ENCODE assay signal across 2 cellular contexts in the genomic region with DNA sequence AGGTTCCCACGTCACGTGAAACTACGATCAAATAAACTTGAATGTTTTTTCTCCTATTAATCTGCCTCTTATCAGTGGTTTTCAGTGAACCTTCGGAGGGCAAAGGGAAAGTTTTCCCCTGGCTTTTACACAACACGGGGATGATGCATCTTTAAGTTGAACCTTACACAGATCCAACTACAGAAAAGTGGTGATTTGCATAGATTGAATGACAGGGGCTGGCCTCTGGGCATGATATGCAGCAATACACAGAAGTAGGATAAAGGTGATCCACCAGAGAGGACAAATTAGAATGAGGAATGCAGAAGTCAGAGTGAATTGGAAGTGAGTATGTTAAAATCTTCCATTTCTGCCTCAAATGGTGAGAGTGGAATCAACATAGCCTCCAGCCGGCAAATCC.
TF ChIP-seq lines count a peak whose summit lies in the region.

No MANE protein-coding gene starts in this region.

TF ChIP-seq in IMR-90, 13 proteins besides CTCF, POLR2A, EP300 and RAD21:
- TF ChIP-seq CEBPB (IDR thresholded peaks at IDR 0.05; ENCODE audit: low read depth, low read length) (no peak), MAZ (IDR thresholded peaks at IDR 0.05; ENCODE audit: borderline replicate concordance, low read depth, low read length) (no peak), FOS (IDR thresholded peaks at IDR 0.05; ENCODE audit: low read depth, low read length) (no peak), CHD1 (IDR thresholded peaks at IDR 0.05; ENCODE audit: low read depth, low read length) (no peak), RCOR1 (IDR thresholded peaks at IDR 0.05; ENCODE audit: insufficient replicate concordance, low read length) (no peak)
- TF ChIP-seq, protein P1, sequence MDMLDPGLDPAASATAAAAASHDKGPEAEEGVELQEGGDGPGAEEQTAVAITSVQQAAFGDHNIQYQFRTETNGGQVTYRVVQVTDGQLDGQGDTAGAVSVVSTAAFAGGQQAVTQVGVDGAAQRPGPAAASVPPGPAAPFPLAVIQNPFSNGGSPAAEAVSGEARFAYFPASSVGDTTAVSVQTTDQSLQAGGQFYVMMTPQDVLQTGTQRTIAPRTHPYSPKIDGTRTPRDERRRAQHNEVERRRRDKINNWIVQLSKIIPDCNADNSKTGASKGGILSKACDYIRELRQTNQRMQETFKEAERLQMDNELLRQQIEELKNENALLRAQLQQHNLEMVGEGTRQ (IDR thresholded peaks at IDR 0.05; ENCODE audit: low read depth, low read length) = no peak

TF ChIP-seq in WTC11, 78 proteins besides CTCF, POLR2A, EP300 and RAD21:
- TF ChIP-seq TEAD1 (CRISPR knock-in tag; IDR thresholded peaks at IDR 0.05) = no peak
- TF ChIP-seq JAZF1 (CRISPR knock-in tag; IDR thresholded peaks at IDR 0.05) = no peak
- no peak for TF ChIP-seq ESRRA (CRISPR knock-in tag; IDR thresholded peaks at IDR 0.05; ENCODE audit: borderline replicate concordance)
- no peak for TF ChIP-seq NFYB (CRISPR knock-in tag; conservative IDR thresholded peaks at IDR 0.05; ENCODE audit: low read depth)
- TF ChIP-seq ZNF232 (CRISPR knock-in tag; IDR thresholded peaks at IDR 0.05) = no peak
- no peak for TF ChIP-seq SMAD3 (CRISPR knock-in tag; IDR thresholded peaks at IDR 0.05; ENCODE audit: borderline replicate concordance)
- TF ChIP-seq ZNF263 (CRISPR knock-in tag; IDR thresholded peaks at IDR 0.05; ENCODE audit: low read depth) = no peak
- TF ChIP-seq, protein P2, sequence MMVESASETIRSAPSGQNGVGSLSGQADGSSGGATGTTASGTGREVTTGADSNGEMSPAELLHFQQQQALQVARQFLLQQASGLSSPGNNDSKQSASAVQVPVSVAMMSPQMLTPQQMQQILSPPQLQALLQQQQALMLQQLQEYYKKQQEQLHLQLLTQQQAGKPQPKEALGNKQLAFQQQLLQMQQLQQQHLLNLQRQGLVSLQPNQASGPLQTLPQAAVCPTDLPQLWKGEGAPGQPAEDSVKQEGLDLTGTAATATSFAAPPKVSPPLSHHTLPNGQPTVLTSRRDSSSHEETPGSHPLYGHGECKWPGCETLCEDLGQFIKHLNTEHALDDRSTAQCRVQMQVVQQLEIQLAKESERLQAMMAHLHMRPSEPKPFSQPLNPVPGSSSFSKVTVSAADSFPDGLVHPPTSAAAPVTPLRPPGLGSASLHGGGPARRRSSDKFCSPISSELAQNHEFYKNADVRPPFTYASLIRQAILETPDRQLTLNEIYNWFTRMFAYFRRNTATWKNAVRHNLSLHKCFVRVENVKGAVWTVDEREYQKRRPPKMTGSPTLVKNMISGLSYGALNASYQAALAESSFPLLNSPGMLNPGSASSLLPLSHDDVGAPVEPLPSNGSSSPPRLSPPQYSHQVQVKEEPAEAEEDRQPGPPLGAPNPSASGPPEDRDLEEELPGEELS (CRISPR knock-in tag; IDR thresholded peaks at IDR 0.05) = no peak
- no peak for TF ChIP-seq TCF7 (CRISPR knock-in tag; IDR thresholded peaks at IDR 0.05; ENCODE audit: low read depth)
- TF ChIP-seq KAT7 (CRISPR knock-in tag; IDR thresholded peaks at IDR 0.05; ENCODE audit: borderline replicate concordance) = no peak
- TF ChIP-seq, protein P3, sequence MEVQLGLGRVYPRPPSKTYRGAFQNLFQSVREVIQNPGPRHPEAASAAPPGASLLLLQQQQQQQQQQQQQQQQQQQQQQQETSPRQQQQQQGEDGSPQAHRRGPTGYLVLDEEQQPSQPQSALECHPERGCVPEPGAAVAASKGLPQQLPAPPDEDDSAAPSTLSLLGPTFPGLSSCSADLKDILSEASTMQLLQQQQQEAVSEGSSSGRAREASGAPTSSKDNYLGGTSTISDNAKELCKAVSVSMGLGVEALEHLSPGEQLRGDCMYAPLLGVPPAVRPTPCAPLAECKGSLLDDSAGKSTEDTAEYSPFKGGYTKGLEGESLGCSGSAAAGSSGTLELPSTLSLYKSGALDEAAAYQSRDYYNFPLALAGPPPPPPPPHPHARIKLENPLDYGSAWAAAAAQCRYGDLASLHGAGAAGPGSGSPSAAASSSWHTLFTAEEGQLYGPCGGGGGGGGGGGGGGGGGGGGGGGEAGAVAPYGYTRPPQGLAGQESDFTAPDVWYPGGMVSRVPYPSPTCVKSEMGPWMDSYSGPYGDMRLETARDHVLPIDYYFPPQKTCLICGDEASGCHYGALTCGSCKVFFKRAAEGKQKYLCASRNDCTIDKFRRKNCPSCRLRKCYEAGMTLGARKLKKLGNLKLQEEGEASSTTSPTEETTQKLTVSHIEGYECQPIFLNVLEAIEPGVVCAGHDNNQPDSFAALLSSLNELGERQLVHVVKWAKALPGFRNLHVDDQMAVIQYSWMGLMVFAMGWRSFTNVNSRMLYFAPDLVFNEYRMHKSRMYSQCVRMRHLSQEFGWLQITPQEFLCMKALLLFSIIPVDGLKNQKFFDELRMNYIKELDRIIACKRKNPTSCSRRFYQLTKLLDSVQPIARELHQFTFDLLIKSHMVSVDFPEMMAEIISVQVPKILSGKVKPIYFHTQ (CRISPR knock-in tag; IDR thresholded peaks at IDR 0.05) = no peak
